ENCODE assay signal across 24 cellular contexts in genomic region chr18:68693091-68693815, GRCh38.
"Had no signal": no experiment of that assay in that cellular context is flagged by ENCODE, and none has a peak within 500 bp of the region (broad histone marks: within the 10 kb centered on the region; RNA-seq: fewer than 3 reads in every experiment).

No MANE protein-coding gene starts in this region.

- FAIRE-seq: endometrium had no signal

- H3K36me3 ChIP-seq: uterus had no signal

- H3K4me1 Mint-ChIP-seq: activated naive CD8-positive, alpha-beta T cell treated with anti-CD3 and anti-CD28 coated beads for 36 hours; neural progenitor cell had no signal

- H3K27me3 ChIP-seq: breast epithelium, heart left ventricle, neural progenitor cell, right atrium auricular region, stomach, suprapubic skin, transverse colon, uterus had no signal

- H3K9me3 Mint-ChIP-seq: activated CD8-positive, alpha-beta T cell treated with anti-CD3 and anti-CD28 coated beads for 36 hours; activated naive CD8-positive, alpha-beta T cell treated with anti-CD3 and anti-CD28 coated beads for 36 hours; naive thymus-derived CD4-positive, alpha-beta T cell; neural progenitor cell had no signal

- H3K9me3 ChIP-seq: breast epithelium, heart left ventricle, right atrium auricular region, stomach, suprapubic skin, transverse colon, uterus had no signal

- H3K27me3 Mint-ChIP-seq: activated CD8-positive, alpha-beta memory T cell treated with anti-CD3 and anti-CD28 coated beads, Interleukin-2, amount 10 ng/mL, durations not matched to agents 7 days and 5 days; activated CD8-positive, alpha-beta T cell treated with anti-CD3 and anti-CD28 coated beads for 36 hours; activated naive CD8-positive, alpha-beta T cell treated with anti-CD3 and anti-CD28 coated beads for 36 hours; naive thymus-derived CD4-positive, alpha-beta T cell; progenitor cell of endocrine pancreas; T-helper 17 cell had no signal

- H3K9ac ChIP-seq: neural progenitor cell had no signal

- ATAC-seq: activated CD8-positive, alpha-beta memory T cell treated with anti-CD3 and anti-CD28 coated beads, Interleukin-2, amount 10 ng/mL, durations not matched to agents 7 days and 5 days; activated CD8-positive, alpha-beta T cell treated with anti-CD3 and anti-CD28 coated beads for 36 hours; left colon; naive thymus-derived CD4-positive, alpha-beta T cell; T-helper 17 cell had no signal

- H3K4me2 ChIP-seq: neural progenitor cell had no signal

- H3K4me1 ChIP-seq: breast epithelium, heart left ventricle, neural progenitor cell, right atrium auricular region, stomach, suprapubic skin, transverse colon, uterus had no signal

- H2AFZ ChIP-seq: neural progenitor cell had no signal

- H3K27ac Mint-ChIP-seq: activated CD8-positive, alpha-beta memory T cell treated with anti-CD3 and anti-CD28 coated beads, Interleukin-2, amount 10 ng/mL, durations not matched to agents 7 days and 5 days; activated CD8-positive, alpha-beta T cell treated with anti-CD3 and anti-CD28 coated beads for 36 hours; activated naive CD8-positive, alpha-beta T cell treated with anti-CD3 and anti-CD28 coated beads for 36 hours; neural progenitor cell; progenitor cell of endocrine pancreas had no signal

- H3K27ac ChIP-seq: breast epithelium, heart left ventricle, neural progenitor cell, right atrium auricular region, stomach, suprapubic skin, transverse colon, uterus had no signal

- H3K4me3 Mint-ChIP-seq: activated CD8-positive, alpha-beta memory T cell treated with anti-CD3 and anti-CD28 coated beads, Interleukin-2, amount 10 ng/mL, durations not matched to agents 7 days and 5 days; activated CD8-positive, alpha-beta T cell treated with anti-CD3 and anti-CD28 coated beads for 36 hours; activated naive CD8-positive, alpha-beta T cell treated with anti-CD3 and anti-CD28 coated beads for 36 hours; naive thymus-derived CD4-positive, alpha-beta T cell; neural progenitor cell; T-helper 17 cell had no signal

- H3K4me3 ChIP-seq: breast epithelium, heart left ventricle, neural progenitor cell, right atrium auricular region, stomach, suprapubic skin, transverse colon, uterus had no signal

- DNase-seq: activated CD4-positive, alpha-beta T cell treated with anti-CD3 and anti-CD28 coated beads for 4 hours; activated CD4-positive, CD25-positive, alpha-beta regulatory T cell; activated CD8-positive, alpha-beta memory T cell treated with anti-CD3 and anti-CD28 coated beads, Interleukin-2, amount 10 ng/mL, durations not matched to agents 7 days and 5 days; activated CD8-positive, alpha-beta T cell treated with anti-CD3 and anti-CD28 coated beads for 36 hours; activated naive CD8-positive, alpha-beta T cell treated with anti-CD3 and anti-CD28 coated beads for 36 hours; activated T-cell treated with anti-CD3 and anti-CD28 coated beads for 4 hours; cortex of kidney; effector CD4-positive, alpha-beta T cell; heart left ventricle; islet precursor cell; left colon; naive thymus-derived CD4-positive, alpha-beta T cell; stimulated activated CD4-positive, alpha-beta T cell treated with anti-CD3 and anti-CD28 coated beads, Interleukin-1b, Interleukin-23, amount 100 ng/mL, for 48 hours; stomach; SW 1271; T-helper 17 cell; transverse colon; uterus had no signal
